ENCODE assay signal across 8 cellular contexts in the genomic region with DNA sequence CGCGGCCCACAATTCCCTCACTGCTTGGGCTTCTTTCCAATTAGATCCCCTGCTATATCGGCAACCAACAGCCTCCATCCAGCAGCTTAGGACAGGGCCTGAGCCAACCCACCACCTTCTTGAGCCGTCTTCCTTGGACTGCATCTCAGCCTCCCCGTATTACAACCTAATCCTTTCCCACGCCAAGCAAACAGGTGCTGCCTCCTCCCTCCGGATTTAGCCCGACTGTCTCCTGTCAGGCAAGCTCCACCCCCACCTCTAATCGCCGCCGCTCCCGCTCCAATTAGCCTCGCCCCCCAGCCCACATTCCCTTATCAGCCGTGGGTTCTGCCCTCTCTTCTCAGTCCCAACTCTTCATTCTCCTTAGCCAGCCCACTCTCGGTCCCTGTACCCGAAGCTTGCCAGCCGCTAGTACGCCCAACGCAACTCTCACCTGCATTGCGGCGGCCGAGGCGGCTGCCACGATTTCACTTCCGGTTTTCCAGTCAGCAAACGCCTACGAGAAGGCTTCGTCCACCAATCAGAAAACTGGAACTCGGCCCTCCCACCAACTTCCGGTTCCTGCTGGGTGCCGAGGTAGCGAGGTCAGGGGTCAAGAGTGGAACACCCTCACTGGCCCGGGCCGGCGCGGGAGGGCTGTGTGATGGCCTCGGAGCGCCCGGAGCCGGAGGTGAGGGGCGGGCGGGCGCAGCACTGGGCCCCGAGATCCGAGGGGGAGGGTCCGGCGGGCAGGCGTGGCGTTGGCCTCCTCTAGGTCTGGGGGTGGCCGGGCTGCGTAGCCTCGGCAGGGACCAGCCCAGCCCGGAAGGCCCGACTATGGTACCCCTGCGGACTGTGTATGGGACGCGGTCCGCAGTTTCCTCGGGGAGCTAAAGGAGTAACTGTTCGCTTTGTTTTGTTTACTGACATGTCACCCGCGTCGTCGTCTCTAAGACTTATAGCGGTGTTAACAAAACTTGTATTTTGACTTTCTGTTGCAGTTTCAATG. TPM values are rescaled to one million over a fixed set of nuclear protein-coding genes. Genes with fewer than 3 reads are reported as not detected.
DNase-seq lines count a peak whose midpoint lies in the region; ATAC-seq and TF ChIP-seq lines count a peak whose summit lies in the region.

A gene with protein sequence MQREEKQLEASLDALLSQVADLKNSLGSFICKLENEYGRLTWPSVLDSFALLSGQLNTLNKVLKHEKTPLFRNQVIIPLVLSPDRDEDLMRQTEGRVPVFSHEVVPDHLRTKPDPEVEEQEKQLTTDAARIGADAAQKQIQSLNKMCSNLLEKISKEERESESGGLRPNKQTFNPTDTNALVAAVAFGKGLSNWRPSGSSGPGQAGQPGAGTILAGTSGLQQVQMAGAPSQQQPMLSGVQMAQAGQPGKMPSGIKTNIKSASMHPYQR (minus strand): TSS at position 475 of the 988 bp plus-strand sequence. CDS start 36 bp downstream, at position 439.
SZT2 (plus strand) TSS at position 574 of the 988 bp plus-strand sequence; CDS start at position 644, 70 bp downstream.

- H3K36me3 ChIP-seq in esophagus squamous epithelium, result peaks cover 19 to 39% (median 22%) of the 10 kb centered on the region in 3 donors

- intact Hi-C loops in esophagus squamous epithelium (cut with DNase I), result no loop called here

- H3K4me1 ChIP-seq in esophagus squamous epithelium, result peaks cover 23 to 42% (median 24%) of the 10 kb centered on the region in 3 donors

- ATAC-seq in GM21825 (IDR thresholded peaks at IDR 0.05; ENCODE audit: unreplicated experiment), result peak; percentile 87

- DNase-seq in DMS79 (lab: John Stamatoyannopoulos, UW), result peak; percentile 92
- DNase-seq in Kasumi-1 (lab: John Stamatoyannopoulos, UW), result peak; percentile 92
- DNase-seq in RKO (ENCODE audit: low spot score), result peak; percentile 96
- peak; percentile 87 for DNase-seq in activated T-helper 1 cell treated with Interleukin-2 at 50 U/mL for 16 hours (ENCODE audit: low read depth)
- peak; percentile 68 for DNase-seq in esophagus squamous epithelium (lab: John Stamatoyannopoulos, UW)
- peak; percentile 96 for DNase-seq in myocyte (ENCODE audit: low read depth)
- DNase-seq in stimulated activated CD8-positive, alpha-beta memory T cell treated with anti-CD3 and anti-CD28 coated beads, Interleukin-7, amount 100 ng/mL, for 4 hours (ENCODE audit: low read depth in 2 of 2), result peak; percentile 83 to 90

- TF ChIP-seq POLR2A in esophagus squamous epithelium (IDR thresholded peaks at IDR 0.05), result peak in 3 of 4 donors; percentile 27 to 84 (median 74)

- H3K4me3 ChIP-seq in esophagus squamous epithelium, result peak within 1 kb of the TSS; percentile 75 to 98 (median 96)

- H3K9me3 ChIP-seq in esophagus squamous epithelium, result no peaks in the 10 kb centered on the region

- H3K27ac ChIP-seq in esophagus squamous epithelium, result peak within 1 kb of the TSS; percentile 91 to 97 (median 94)

- peak in 1 of 6 experiments; percentile 4 for TF ChIP-seq CTCF in esophagus squamous epithelium (IDR thresholded peaks at IDR 0.05)

- H3K27me3 ChIP-seq in esophagus squamous epithelium, result no peaks in the 10 kb centered on the region

- 1 to 2% methylated on average over 23 to 24 of the region's 65 CpGs for WGBS in esophagus squamous epithelium, 2 donors

RNA-seq across cellular contexts. Expression of the first gene that starts in this region (rescaled TPM):
- total RNA-seq in esophagus squamous epithelium (10 to 100 TPM; 34.5 to 60.1 (median 38.6) TPM), myocyte (24.8 and 37.0 TPM in 2 replicates)
- 44.2 TPM for polyA plus RNA-seq in myocyte (2012)

RNA-seq across cellular contexts. Expression of gene SZT2, which starts in this region (rescaled TPM):
- total RNA-seq in esophagus squamous epithelium (10 to 100 TPM; 12.4 to 40.0 (median 27.7) TPM), myocyte (13.8 and 19.5 TPM in 2 replicates)
- 15.6 TPM for polyA plus RNA-seq in myocyte (2012)

Comparison
In these comparisons a context has a peak if more than half of its experiments do, and no peak if none do; other contexts are left out.
1. Peak in every context shown above with its lines: DNase-seq, ATAC-seq, H3K4me3 ChIP-seq and H3K27ac ChIP-seq.